ENCODE assay signal across 1 cellular context in genomic region chr1:100894622-100895539, GRCh38.
TF ChIP-seq lines count a peak whose summit lies in the region.

Gene EXTL2, minus strand, starts transcription at chr1:100894842. Its CDS starts 6,085 bp downstream, at chr1:100888757.

TF ChIP-seq in H1, 55 proteins besides CTCF, POLR2A, EP300 and RAD21:
- TF ChIP-seq SP2 (IDR thresholded peaks at IDR 0.05; ENCODE audit: low read length), result no peak
- no peak for TF ChIP-seq TCF12 (IDR thresholded peaks at IDR 0.05; ENCODE audit: low read depth, low read length)
- peak; percentile 24; the same call in 1 of the 2 replicates for TF ChIP-seq SIX5 (IDR thresholded peaks at IDR 0.05; ENCODE audit: low read depth, low read length)
- no peak for TF ChIP-seq CEBPB (IDR thresholded peaks at IDR 0.05; ENCODE audit: low read depth, low read length)
- no peak for TF ChIP-seq RNF2 (IDR thresholded peaks at IDR 0.05; ENCODE audit: borderline replicate concordance, low read depth, low read length, missing control alignments, poor library complexity, severe bottlenecking)
- peak; percentile 60 for TF ChIP-seq YY1 (IDR thresholded peaks at IDR 0.05; ENCODE audit: low read depth, low read length)
- peak; percentile 81 for TF ChIP-seq CREB1 (IDR thresholded peaks at IDR 0.05)
- no peak for TF ChIP-seq TAF7 (optimal IDR thresholded peaks at IDR 0.05; ENCODE audit: borderline replicate concordance, low read depth, low read length)
- TF ChIP-seq RXRA (IDR thresholded peaks at IDR 0.05; ENCODE audit: insufficient read depth, low read depth, low read length), result no peak
- TF ChIP-seq MAFK (IDR thresholded peaks at IDR 0.05; ENCODE audit: low read depth, low read length), result no peak
- TF ChIP-seq JUND (IDR thresholded peaks at IDR 0.05; ENCODE audit: low read length), result no peak
- TF ChIP-seq EZH2 (IDR thresholded peaks at IDR 0.05; ENCODE audit: low read depth, low read length, severe bottlenecking), result no peak
- no peak for TF ChIP-seq NANOG (IDR thresholded peaks at IDR 0.05; ENCODE audit: insufficient read depth, low read depth, low read length, poor library complexity, severe bottlenecking)
- TF ChIP-seq, protein P1, sequence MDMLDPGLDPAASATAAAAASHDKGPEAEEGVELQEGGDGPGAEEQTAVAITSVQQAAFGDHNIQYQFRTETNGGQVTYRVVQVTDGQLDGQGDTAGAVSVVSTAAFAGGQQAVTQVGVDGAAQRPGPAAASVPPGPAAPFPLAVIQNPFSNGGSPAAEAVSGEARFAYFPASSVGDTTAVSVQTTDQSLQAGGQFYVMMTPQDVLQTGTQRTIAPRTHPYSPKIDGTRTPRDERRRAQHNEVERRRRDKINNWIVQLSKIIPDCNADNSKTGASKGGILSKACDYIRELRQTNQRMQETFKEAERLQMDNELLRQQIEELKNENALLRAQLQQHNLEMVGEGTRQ (IDR thresholded peaks at IDR 0.05; ENCODE audit: low read length), result peak; percentile 46
- TF ChIP-seq CHD2 (IDR thresholded peaks at IDR 0.05; ENCODE audit: low read length), result no peak
- TF ChIP-seq SP1 (IDR thresholded peaks at IDR 0.05; ENCODE audit: low read depth, low read length), result no peak
- TF ChIP-seq SP4 (IDR thresholded peaks at IDR 0.05; ENCODE audit: low read length), result no peak; the same call in 1 of the 2 replicates
- TF ChIP-seq ATF2 (IDR thresholded peaks at IDR 0.05; ENCODE audit: low read length), result no peak
- no peak for TF ChIP-seq SUZ12 (IDR thresholded peaks at IDR 0.05; ENCODE audit: low read length)
- peak; percentile 56; the same call in 1 of the 2 replicates for TF ChIP-seq TAF1 (IDR thresholded peaks at IDR 0.05; ENCODE audit: low read depth, low read length)
- TF ChIP-seq RBBP5 (IDR thresholded peaks at IDR 0.05; ENCODE audit: borderline replicate concordance, low read depth, low read length), result peak; percentile 53; the same call in 1 of the 2 replicates
- TF ChIP-seq MAX (IDR thresholded peaks at IDR 0.05), result peak; percentile 44; the same call in 1 of the 2 replicates
- TF ChIP-seq TBP (IDR thresholded peaks at IDR 0.05; ENCODE audit: low read depth, low read length), result peak; percentile 79
- TF ChIP-seq CBX8 (IDR thresholded peaks at IDR 0.05; ENCODE audit: borderline replicate concordance, low read depth, low read length), result no peak
- no peak for TF ChIP-seq KDM5A (IDR thresholded peaks at IDR 0.05; ENCODE audit: low read length)
- TF ChIP-seq POLR2AphosphoS5 (IDR thresholded peaks at IDR 0.05; ENCODE audit: low read depth, low read length), result peak; percentile 62
- TF ChIP-seq ASH2L (IDR thresholded peaks at IDR 0.05; ENCODE audit: low read length), result peak; percentile 80
- TF ChIP-seq EGR1 (IDR thresholded peaks at IDR 0.05; ENCODE audit: borderline replicate concordance, low read depth, low read length), result no peak
- TF ChIP-seq HDAC2 (IDR thresholded peaks at IDR 0.05; ENCODE audit: borderline replicate concordance in 1 of 2, low read depth in 2 of 2, low read length in 2 of 2), result peak; percentile 69 to 92; a peak in 3 of 4 replicates
- TF ChIP-seq CHD1 (IDR thresholded peaks at IDR 0.05; ENCODE audit: low read depth, low read length), result no peak
- TF ChIP-seq CTBP2 (IDR thresholded peaks at IDR 0.05; ENCODE audit: borderline replicate concordance, insufficient read depth, insufficient read length, low read length), result no peak
- TF ChIP-seq NRF1 (IDR thresholded peaks at IDR 0.05; ENCODE audit: low read depth, low read length), result no peak
- TF ChIP-seq HDAC6 (IDR thresholded peaks at IDR 0.05; ENCODE audit: low read depth, low read length), result no peak
- peak; percentile 70 for TF ChIP-seq PHF8 (conservative IDR thresholded peaks at IDR 0.05; ENCODE audit: low read depth, low read length)
- TF ChIP-seq, protein P2, sequence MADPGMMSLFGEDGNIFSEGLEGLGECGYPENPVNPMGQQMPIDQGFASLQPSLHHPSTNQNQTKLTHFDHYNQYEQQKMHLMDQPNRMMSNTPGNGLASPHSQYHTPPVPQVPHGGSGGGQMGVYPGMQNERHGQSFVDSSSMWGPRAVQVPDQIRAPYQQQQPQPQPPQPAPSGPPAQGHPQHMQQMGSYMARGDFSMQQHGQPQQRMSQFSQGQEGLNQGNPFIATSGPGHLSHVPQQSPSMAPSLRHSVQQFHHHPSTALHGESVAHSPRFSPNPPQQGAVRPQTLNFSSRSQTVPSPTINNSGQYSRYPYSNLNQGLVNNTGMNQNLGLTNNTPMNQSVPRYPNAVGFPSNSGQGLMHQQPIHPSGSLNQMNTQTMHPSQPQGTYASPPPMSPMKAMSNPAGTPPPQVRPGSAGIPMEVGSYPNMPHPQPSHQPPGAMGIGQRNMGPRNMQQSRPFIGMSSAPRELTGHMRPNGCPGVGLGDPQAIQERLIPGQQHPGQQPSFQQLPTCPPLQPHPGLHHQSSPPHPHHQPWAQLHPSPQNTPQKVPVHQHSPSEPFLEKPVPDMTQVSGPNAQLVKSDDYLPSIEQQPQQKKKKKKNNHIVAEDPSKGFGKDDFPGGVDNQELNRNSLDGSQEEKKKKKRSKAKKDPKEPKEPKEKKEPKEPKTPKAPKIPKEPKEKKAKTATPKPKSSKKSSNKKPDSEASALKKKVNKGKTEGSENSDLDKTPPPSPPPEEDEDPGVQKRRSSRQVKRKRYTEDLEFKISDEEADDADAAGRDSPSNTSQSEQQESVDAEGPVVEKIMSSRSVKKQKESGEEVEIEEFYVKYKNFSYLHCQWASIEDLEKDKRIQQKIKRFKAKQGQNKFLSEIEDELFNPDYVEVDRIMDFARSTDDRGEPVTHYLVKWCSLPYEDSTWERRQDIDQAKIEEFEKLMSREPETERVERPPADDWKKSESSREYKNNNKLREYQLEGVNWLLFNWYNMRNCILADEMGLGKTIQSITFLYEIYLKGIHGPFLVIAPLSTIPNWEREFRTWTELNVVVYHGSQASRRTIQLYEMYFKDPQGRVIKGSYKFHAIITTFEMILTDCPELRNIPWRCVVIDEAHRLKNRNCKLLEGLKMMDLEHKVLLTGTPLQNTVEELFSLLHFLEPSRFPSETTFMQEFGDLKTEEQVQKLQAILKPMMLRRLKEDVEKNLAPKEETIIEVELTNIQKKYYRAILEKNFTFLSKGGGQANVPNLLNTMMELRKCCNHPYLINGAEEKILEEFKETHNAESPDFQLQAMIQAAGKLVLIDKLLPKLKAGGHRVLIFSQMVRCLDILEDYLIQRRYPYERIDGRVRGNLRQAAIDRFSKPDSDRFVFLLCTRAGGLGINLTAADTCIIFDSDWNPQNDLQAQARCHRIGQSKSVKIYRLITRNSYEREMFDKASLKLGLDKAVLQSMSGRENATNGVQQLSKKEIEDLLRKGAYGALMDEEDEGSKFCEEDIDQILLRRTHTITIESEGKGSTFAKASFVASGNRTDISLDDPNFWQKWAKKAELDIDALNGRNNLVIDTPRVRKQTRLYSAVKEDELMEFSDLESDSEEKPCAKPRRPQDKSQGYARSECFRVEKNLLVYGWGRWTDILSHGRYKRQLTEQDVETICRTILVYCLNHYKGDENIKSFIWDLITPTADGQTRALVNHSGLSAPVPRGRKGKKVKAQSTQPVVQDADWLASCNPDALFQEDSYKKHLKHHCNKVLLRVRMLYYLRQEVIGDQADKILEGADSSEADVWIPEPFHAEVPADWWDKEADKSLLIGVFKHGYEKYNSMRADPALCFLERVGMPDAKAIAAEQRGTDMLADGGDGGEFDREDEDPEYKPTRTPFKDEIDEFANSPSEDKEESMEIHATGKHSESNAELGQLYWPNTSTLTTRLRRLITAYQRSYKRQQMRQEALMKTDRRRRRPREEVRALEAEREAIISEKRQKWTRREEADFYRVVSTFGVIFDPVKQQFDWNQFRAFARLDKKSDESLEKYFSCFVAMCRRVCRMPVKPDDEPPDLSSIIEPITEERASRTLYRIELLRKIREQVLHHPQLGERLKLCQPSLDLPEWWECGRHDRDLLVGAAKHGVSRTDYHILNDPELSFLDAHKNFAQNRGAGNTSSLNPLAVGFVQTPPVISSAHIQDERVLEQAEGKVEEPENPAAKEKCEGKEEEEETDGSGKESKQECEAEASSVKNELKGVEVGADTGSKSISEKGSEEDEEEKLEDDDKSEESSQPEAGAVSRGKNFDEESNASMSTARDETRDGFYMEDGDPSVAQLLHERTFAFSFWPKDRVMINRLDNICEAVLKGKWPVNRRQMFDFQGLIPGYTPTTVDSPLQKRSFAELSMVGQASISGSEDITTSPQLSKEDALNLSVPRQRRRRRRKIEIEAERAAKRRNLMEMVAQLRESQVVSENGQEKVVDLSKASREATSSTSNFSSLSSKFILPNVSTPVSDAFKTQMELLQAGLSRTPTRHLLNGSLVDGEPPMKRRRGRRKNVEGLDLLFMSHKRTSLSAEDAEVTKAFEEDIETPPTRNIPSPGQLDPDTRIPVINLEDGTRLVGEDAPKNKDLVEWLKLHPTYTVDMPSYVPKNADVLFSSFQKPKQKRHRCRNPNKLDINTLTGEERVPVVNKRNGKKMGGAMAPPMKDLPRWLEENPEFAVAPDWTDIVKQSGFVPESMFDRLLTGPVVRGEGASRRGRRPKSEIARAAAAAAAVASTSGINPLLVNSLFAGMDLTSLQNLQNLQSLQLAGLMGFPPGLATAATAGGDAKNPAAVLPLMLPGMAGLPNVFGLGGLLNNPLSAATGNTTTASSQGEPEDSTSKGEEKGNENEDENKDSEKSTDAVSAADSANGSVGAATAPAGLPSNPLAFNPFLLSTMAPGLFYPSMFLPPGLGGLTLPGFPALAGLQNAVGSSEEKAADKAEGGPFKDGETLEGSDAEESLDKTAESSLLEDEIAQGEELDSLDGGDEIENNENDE (IDR thresholded peaks at IDR 0.05; ENCODE audit: insufficient replicate concordance, low read length), result no peak
- TF ChIP-seq, protein P3, sequence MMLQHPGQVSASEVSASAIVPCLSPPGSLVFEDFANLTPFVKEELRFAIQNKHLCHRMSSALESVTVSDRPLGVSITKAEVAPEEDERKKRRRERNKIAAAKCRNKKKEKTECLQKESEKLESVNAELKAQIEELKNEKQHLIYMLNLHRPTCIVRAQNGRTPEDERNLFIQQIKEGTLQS (IDR thresholded peaks at IDR 0.05; ENCODE audit: insufficient read depth, low read depth, low read length), result no peak
- TF ChIP-seq POU5F1 (IDR thresholded peaks at IDR 0.05; ENCODE audit: low read depth, low read length), result no peak
- TF ChIP-seq TEAD4 (IDR thresholded peaks at IDR 0.05; ENCODE audit: low read depth, low read length), result peak; percentile 29; the same call in 1 of the 2 replicates
- TF ChIP-seq SIRT6 (IDR thresholded peaks at IDR 0.05; ENCODE audit: low read length), result no peak
- TF ChIP-seq SIN3A (conservative IDR thresholded peaks at IDR 0.05 in 1 of 2, IDR thresholded peaks at IDR 0.05 in 1 of 2; ENCODE audit: low read depth in 1 of 2, low read length in 2 of 2), result peak; percentile 57 to 93; a peak in 3 of 4 replicates
- no peak for TF ChIP-seq RFX5 (IDR thresholded peaks at IDR 0.05; ENCODE audit: borderline replicate concordance, low read depth, low read length)
- no peak for TF ChIP-seq BRCA1 (IDR thresholded peaks at IDR 0.05; ENCODE audit: low read depth, low read length)
- TF ChIP-seq SRF (IDR thresholded peaks at IDR 0.05; ENCODE audit: low read depth, low read length), result no peak
- TF ChIP-seq JUN (IDR thresholded peaks at IDR 0.05; ENCODE audit: low read depth, low read length), result no peak
- TF ChIP-seq KDM4A (IDR thresholded peaks at IDR 0.05; ENCODE audit: low read depth, low read length, severe bottlenecking), result peak; percentile 31
- TF ChIP-seq GTF2F1 (IDR thresholded peaks at IDR 0.05; ENCODE audit: borderline replicate concordance, low read depth, low read length), result no peak
- peak; percentile 31 for TF ChIP-seq SAP30 (IDR thresholded peaks at IDR 0.05; ENCODE audit: insufficient read depth, insufficient replicate concordance, low read length)
- no peak for TF ChIP-seq ZNF274 (IDR thresholded peaks at IDR 0.05; ENCODE audit: borderline replicate concordance, extremely low read depth, low read length)
- no peak for TF ChIP-seq KDM1A (IDR thresholded peaks at IDR 0.05; ENCODE audit: borderline replicate concordance, low read length)
- no peak; the same call in 1 of the 2 replicates for TF ChIP-seq GABPA (IDR thresholded peaks at IDR 0.05; ENCODE audit: borderline replicate concordance, insufficient read depth, low read length)
- no peak for TF ChIP-seq FOSL1 (IDR thresholded peaks at IDR 0.05; ENCODE audit: insufficient read depth, low read depth, low read length)
- no peak for TF ChIP-seq BCL11A (IDR thresholded peaks at IDR 0.05; ENCODE audit: low read depth in 2 of 2, low read length in 2 of 2)
- no peak for TF ChIP-seq BACH1 (IDR thresholded peaks at IDR 0.05; ENCODE audit: low read length)
- no peak for TF ChIP-seq CBX5 (IDR thresholded peaks at IDR 0.05; ENCODE audit: low read depth, low read length)
- TF ChIP-seq E2F6 (IDR thresholded peaks at IDR 0.05), result no peak
